8 cellular contexts compared by ENCODE assay signal in the genomic region with DNA sequence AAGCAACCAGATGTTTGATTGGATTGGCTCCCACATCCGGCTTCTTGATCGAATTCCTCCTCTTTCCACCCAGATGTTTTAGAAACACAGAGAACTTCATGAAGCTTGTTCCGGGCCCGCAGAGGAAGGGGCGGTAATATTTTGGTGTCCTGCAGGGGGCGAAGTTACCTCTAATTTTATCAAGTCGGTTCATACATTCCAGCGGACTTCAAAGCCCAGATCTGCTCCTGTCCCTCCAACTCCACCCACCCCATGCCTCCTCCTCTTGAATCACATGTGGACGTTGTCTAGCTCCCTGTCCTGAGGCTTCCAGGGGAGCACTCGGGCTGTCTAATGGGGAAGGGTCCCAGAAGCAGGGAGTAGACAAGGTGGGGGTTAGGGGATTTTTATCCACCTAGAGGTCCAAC. TPM values are rescaled to one million over a fixed set of nuclear protein-coding genes. Genes with fewer than 3 reads are reported as not detected.
DNase-seq lines count a peak whose midpoint lies in the region; TF ChIP-seq lines count a peak whose summit lies in the region.

No MANE protein-coding gene starts in this region.

- H3K9me3 ChIP-seq in neuronal stem cell (replicated peaks in 1 of 2; ENCODE audit: control insufficient read depth in 2 of 2, insufficient read depth in 1 of 2, low read depth in 1 of 2, low read length in 2 of 2) (peaks cover 0 to 2% of the 10 kb centered on the region in 2 donors), transverse colon (no peaks in the 10 kb centered on the region)

- H3K9ac ChIP-seq in neuronal stem cell (ENCODE audit: low read depth, low read length, poor library complexity), result no peak overlapping the region

- peaks cover 77% of the 10 kb centered on the region for H3K27me3 Mint-ChIP-seq in activated T-cell treated with anti-CD3 and anti-CD28 coated beads, Interleukin-2, amount 50 U/mL, for 24 hours

- no peak overlapping the region for H4K91ac ChIP-seq in neuronal stem cell (ENCODE audit: low read depth, low read length, poor library complexity)

- H4K8ac ChIP-seq in neuronal stem cell (ENCODE audit: low read depth, low read length), result no peak overlapping the region

- peaks cover 11% of the 10 kb centered on the region for H3K4me1 Mint-ChIP-seq in activated T-cell treated with anti-CD3 and anti-CD28 coated beads, Interleukin-2, amount 50 U/mL, for 24 hours (ENCODE audit: low read depth)

- H3K27ac ChIP-seq in neuronal stem cell (replicated peaks; ENCODE audit: low read length) (no peak overlapping the region), transverse colon (no peak overlapping the region)

- no peak overlapping the region for H3K4me3 ChIP-seq in fibroblast of pulmonary artery (replicated peaks; ENCODE audit: low read depth, low read length)
- no peak overlapping the region for H3K4me3 ChIP-seq in neuronal stem cell (ENCODE audit: low read length in 2 of 2)
- H3K4me3 ChIP-seq in transverse colon, result no peak overlapping the region

- H3K4me2 ChIP-seq in neuronal stem cell (ENCODE audit: insufficient read depth, low read length, poor library complexity, severe bottlenecking), result no peak overlapping the region

- TF ChIP-seq CTCF in fibroblast of pulmonary artery (IDR thresholded peaks at IDR 0.05; ENCODE audit: low read length, missing control alignments) (peak; percentile 52), transverse colon (IDR thresholded peaks at IDR 0.05) (peak; percentile 47 to 54 (median 50))

- no peaks in the 10 kb centered on the region for H3K36me3 Mint-ChIP-seq in activated T-cell treated with anti-CD3 and anti-CD28 coated beads, Interleukin-2, amount 50 U/mL, for 24 hours (ENCODE audit: low read depth)

- H2BK15ac ChIP-seq in neuronal stem cell (ENCODE audit: low read length), result no peak overlapping the region

- H3K9me3 Mint-ChIP-seq in activated T-cell treated with anti-CD3 and anti-CD28 coated beads, Interleukin-2, amount 50 U/mL, for 24 hours, result no peaks in the 10 kb centered on the region

- H3K79me1 ChIP-seq in neuronal stem cell (ENCODE audit: low read depth, low read length), result no peaks in the 10 kb centered on the region

- in situ Hi-C loops in transverse colon (cut with MboI; ENCODE audit: low pct_ligation_motif_present in 1 of 4, low pct_unique_long_range_greater_than_20kb in 1 of 4, low sequenced_read_pairs in 3 of 4), result loop anchor here (5.0 to 25.0 kb wide), 4 partner anchors 264 to 489 kb away; no protein-coding TSS in a partner anchor

- TF ChIP-seq POLR2A in transverse colon (IDR thresholded peaks at IDR 0.05), result no peak

- H3K14ac ChIP-seq in neuronal stem cell (ENCODE audit: low read length), result no peak overlapping the region

- H3K23ac ChIP-seq in neuronal stem cell (ENCODE audit: low read depth, low read length, poor library complexity), result no peak overlapping the region

- H3K4ac ChIP-seq in neuronal stem cell (ENCODE audit: low read length), result no peak overlapping the region

- H2AK5ac ChIP-seq in neuronal stem cell (ENCODE audit: low read depth, low read length), result no peak overlapping the region

- H3K18ac ChIP-seq in neuronal stem cell (ENCODE audit: low read length), result no peak overlapping the region

- H3K27ac Mint-ChIP-seq in activated T-cell treated with anti-CD3 and anti-CD28 coated beads, Interleukin-2, amount 50 U/mL, for 24 hours, result no peak overlapping the region

- no peak overlapping the region for H2BK12ac ChIP-seq in neuronal stem cell (ENCODE audit: low read length)

- no peak overlapping the region for H2BK120ac ChIP-seq in neuronal stem cell (ENCODE audit: low read depth, low read length)

- no peak overlapping the region for H3K4me3 Mint-ChIP-seq in activated T-cell treated with anti-CD3 and anti-CD28 coated beads, Interleukin-2, amount 50 U/mL, for 24 hours

- WGBS in neuronal stem cell (ENCODE audit: extremely low coverage in 2 of 2, insufficient read length in 2 of 2, insufficient replicate concordance in 1 of 2), 2 donors, result no CpG with 5 or more reads among the region's 10 CpGs
- 1% methylated on average over 10 of the region's 10 CpGs; no CpG with 5 or more reads in 1 of the 2 donors for WGBS in transverse colon (ENCODE audit: low coverage in 1 of 2), 2 donors

- H3K4me1 ChIP-seq in neuronal stem cell (ENCODE audit: control insufficient read depth in 2 of 2, insufficient read depth in 1 of 2, low read depth in 1 of 2, low read length in 2 of 2), result peaks cover 1 to 7% of the 10 kb centered on the region in 2 donors
- peaks cover 4 to 23% (median 23%) of the 10 kb centered on the region in 4 donors for H3K4me1 ChIP-seq in transverse colon

- no peak for TF ChIP-seq EP300 in transverse colon (IDR thresholded peaks at IDR 0.05; ENCODE audit: low read depth)

- intact Hi-C loops in transverse colon (cut with DNase I; ENCODE audit: low total_unique reads), result no loop called here

- no peaks in the 10 kb centered on the region for H3K36me3 ChIP-seq in neuronal stem cell (replicated peaks in 1 of 2; ENCODE audit: control insufficient read depth in 2 of 2, insufficient read depth in 2 of 2, low read length in 2 of 2)
- H3K36me3 ChIP-seq in transverse colon, result no peaks in the 10 kb centered on the region

- DNase-seq in ELR (ENCODE audit: low read depth), result peak; percentile 86
- DNase-seq in HT1080 (ENCODE audit: low read depth), result peak; percentile 76
- peak; percentile 53 for DNase-seq in OCI-M2 (lab: John Stamatoyannopoulos, UW; ENCODE audit: unreplicated experiment)
- peak; percentile 76 for DNase-seq in activated T-cell treated with anti-CD3 and anti-CD28 coated beads, Interleukin-2, amount 50 U/mL, for 24 hours
- DNase-seq in fibroblast of pulmonary artery (ENCODE audit: low read depth), result peak; percentile 91
- DNase-seq in neuronal stem cell (ENCODE audit: low spot score), result peak; percentile 65
- peak; percentile 83 for DNase-seq in transverse colon
- no peak for DNase-seq in cerebellar nuclear complex (lab: John Stamatoyannopoulos, UW)

- H2BK5ac ChIP-seq in neuronal stem cell (ENCODE audit: low read length), result no peak overlapping the region

- peak overlapping the region; percentile 44 for H2AFZ ChIP-seq in neuronal stem cell (ENCODE audit: low read length)

- H3K27me3 ChIP-seq in neuronal stem cell (ENCODE audit: control insufficient read depth in 3 of 3, insufficient read depth in 3 of 3, low read depth in 1 of 3, low read length in 3 of 3), result peaks cover 19 to 67% (median 43%) of the 10 kb centered on the region in 3 experiments
- peaks cover 64% of the 10 kb centered on the region for H3K27me3 ChIP-seq in transverse colon

RNA-seq across cellular contexts. Expression of a gene that starts 2.9 kb away (rescaled TPM):
- 3.2 and 4.0 TPM in 2 replicates for total RNA-seq in HT1080 (2014; rRNA removed; shearing (Covaris generic))
- 11.3 and 13.7 TPM in 2 replicates for polyA plus RNA-seq in HT1080 (2015; cell fraction: cytosol; rRNA removed)
- polyA plus RNA-seq in HT1080 (2015; cell fraction: nucleus; rRNA removed), result 12.3 and 14.0 TPM in 2 replicates
- polyA plus RNA-seq in neuronal stem cell (2013, experiment 1 of 2), result 0.59 TPM
- polyA plus RNA-seq in neuronal stem cell (2013, experiment 2 of 2), result 0.66 TPM
- total RNA-seq in transverse colon, result 10 to 100 TPM in 1 of 4 donors, 1 to 10 TPM in 3; 1.1 to 12.7 (median 6.7) TPM

Comparison
In these comparisons a context has a peak if more than half of its experiments do, and no peak if none do; other contexts are left out.
1. DNase-seq: peak in ELR (single experiment), HT1080 (single experiment), OCI-M2 (single experiment), activated T-cell treated with anti-CD3 and anti-CD28 coated beads, Interleukin-2, amount 50 U/mL, for 24 hours (single experiment), fibroblast of pulmonary artery (single experiment), neuronal stem cell (single experiment) and transverse colon (single experiment); none in cerebellar nuclear complex (0 of 2).